Comparison of ENCODE assay signal across 9 cellular contexts in genomic region chr14:30874120-30874998, GRCh38. TPM values are rescaled to one million over a fixed set of nuclear protein-coding genes. Genes with fewer than 3 reads are reported as not detected.
DNase-seq lines count a peak whose midpoint lies in the region; ATAC-seq and TF ChIP-seq lines count a peak whose summit lies in the region.
"Had no signal": no experiment of that assay in that cellular context is flagged by ENCODE, and none has a peak within 500 bp of the region (broad histone marks: within the 10 kb centered on the region; RNA-seq: fewer than 3 reads in every experiment).

COCH (plus strand) TSS chr14:30874559; CDS start chr14:30874939, 380 bp downstream.

- ATAC-seq in T-helper 17 cell: peak; percentile 78

- H3K9me3 ChIP-seq in T-helper 17 cell (ENCODE audit: control insufficient read depth, low read length, poor library complexity, severe bottlenecking) (no peaks in the 10 kb centered on the region), thyroid gland (no peaks in the 10 kb centered on the region)

- H3K4me3 Mint-ChIP-seq in T-helper 17 cell (peak within 1 kb of the TSS; percentile 82), mesothelial cell of epicardium (peak within 1 kb of the TSS; percentile 73)

- intact Hi-C loops in dorsolateral prefrontal cortex (cut with DNase I) (no loop called here), thyroid gland (cut with DNase I) (no loop called here)

- H3K27me3 Mint-ChIP-seq in T-helper 17 cell (peaks cover 62% of the 10 kb centered on the region), mesothelial cell of epicardium (ENCODE audit: low read depth) (peaks cover 80% of the 10 kb centered on the region)

- H3K36me3 Mint-ChIP-seq in T-helper 17 cell (ENCODE audit: low read depth): peaks cover 3% of the 10 kb centered on the region
- H3K36me3 Mint-ChIP-seq in mesothelial cell of epicardium: no peaks in the 10 kb centered on the region

- H3K36me3 ChIP-seq in H7 (replicated peaks; ENCODE audit: control insufficient read depth, insufficient read depth, low read length): no peaks in the 10 kb centered on the region
- no peaks in the 10 kb centered on the region for H3K36me3 ChIP-seq in thyroid gland

- H3K9me3 Mint-ChIP-seq in mesothelial cell of epicardium: no peaks in the 10 kb centered on the region

- H3K4me1 Mint-ChIP-seq in T-helper 17 cell (peaks cover 14% of the 10 kb centered on the region), mesothelial cell of epicardium (peaks cover 5% of the 10 kb centered on the region)

- H3K27ac Mint-ChIP-seq in T-helper 17 cell: no peak within 1 kb of the TSS
- H3K27ac Mint-ChIP-seq in mesothelial cell of epicardium: no peak within 1 kb of the TSS

- DNase-seq in NCI-H2029 (lab: John Stamatoyannopoulos, UW): peak; percentile 55
- no peak for DNase-seq in NCI-H2029 treated with DMSO at 0.1 percent for 48 hours (lab: John Stamatoyannopoulos, UW)
- DNase-seq in H7: peak; percentile 87
- DNase-seq in Kasumi-1 (lab: John Stamatoyannopoulos, UW): peak; percentile 55 to 64
- DNase-seq in T-helper 17 cell: peak in 2 of 3 donors; percentile 6 to 16
- DNase-seq in dorsolateral prefrontal cortex: peak in 2 of 10 donors; percentile 17 to 48
- peak; percentile 29 to 59 for DNase-seq in mesothelial cell of epicardium (ENCODE audit: low spot score in 2 of 2, unreplicated experiment in 2 of 2)
- DNase-seq in thyroid gland: peak; percentile 27 to 28
- DNase-seq: DND-41 had no signal

- H3K4me3 ChIP-seq in H7 (ENCODE audit: insufficient read depth, low read depth, low read length) (peak within 1 kb of the TSS; percentile 68), dorsolateral prefrontal cortex (peak within 1 kb of the TSS; percentile 33 to 81 (median 63)), thyroid gland (replicated peaks in 1 of 3) (peak within 1 kb of the TSS; percentile 10 to 49 (median 18))

- peaks cover 12 to 16% of the 10 kb centered on the region in 2 donors for H3K4me1 ChIP-seq in thyroid gland

- H3K27me3 ChIP-seq in H7 (ENCODE audit: control insufficient read depth, insufficient read depth, low read length): peaks cover 38% of the 10 kb centered on the region
- peaks cover 0 to 63% (median 30%) of the 10 kb centered on the region in 45 donors for H3K27me3 ChIP-seq in dorsolateral prefrontal cortex
- H3K27me3 ChIP-seq in thyroid gland: peaks cover 9% of the 10 kb centered on the region

- no peak for TF ChIP-seq POLR2A in thyroid gland (IDR thresholded peaks at IDR 0.05)

- TF ChIP-seq CTCF in dorsolateral prefrontal cortex (IDR thresholded peaks at IDR 0.05 in 54 of 56, conservative IDR thresholded peaks at IDR 0.05 in 2 of 56; ENCODE audit: low read depth in 1 of 56, partially characterized antibody in 56 of 56): peak in 17 of 56 donors; percentile 5 to 41 (median 19)
- peak; percentile 39 for TF ChIP-seq CTCF in mesothelial cell of epicardium (IDR thresholded peaks at IDR 0.05; ENCODE audit: unreplicated experiment)
- peak in 2 of 6 experiments; percentile 12 to 50 for TF ChIP-seq CTCF in thyroid gland (IDR thresholded peaks at IDR 0.05)

- WGBS in thyroid gland, 2 donors: 37 to 41% methylated on average over 5 to 9 of the region's 99 CpGs

- H3K27ac ChIP-seq in dorsolateral prefrontal cortex (peak within 1 kb of the TSS in 4 of 59 donors; percentile 2 to 44 (median 29)), thyroid gland (no peak within 1 kb of the TSS)

RNA-seq across cellular contexts. Expression of gene COCH, which starts in this region (rescaled TPM):
- 9.4 and 11.4 TPM in 2 replicates for total RNA-seq in H7 (2014; rRNA removed; shearing (Covaris generic))
- total RNA-seq in T-helper 17 cell: under 1 TPM in 1 of 2 donors, not detected in 1; 0.90 TPM
- total RNA-seq in dorsolateral prefrontal cortex: 10 to 100 TPM in 6 of 120 experiments, 1 to 10 TPM in 114; 2.0 to 32.9 (median 5.0) TPM
- total RNA-seq in mesothelial cell of epicardium: 1.8 to 2.3 TPM (median 1.8 TPM) in 3 replicates
- total RNA-seq in thyroid gland: 1 to 10 TPM in 2 of 4 donors, under 1 TPM in 2; 0.40 to 1.7 (median 1.2) TPM

Comparison
In these comparisons a context has a peak if more than half of its experiments do, and no peak if none do; other contexts are left out.
1. Peak in DNase-seq and ATAC-seq in T-helper 17 cell; RNA of the gene not detected or under 1 TPM.
2. H3K4me3 ChIP-seq: peak in every context shown above with its lines; median percentile 68 in H7; 63 in dorsolateral prefrontal cortex; 18 in thyroid gland.